Comparison of ENCODE assay signal across 14 cellular contexts in the genomic region with DNA sequence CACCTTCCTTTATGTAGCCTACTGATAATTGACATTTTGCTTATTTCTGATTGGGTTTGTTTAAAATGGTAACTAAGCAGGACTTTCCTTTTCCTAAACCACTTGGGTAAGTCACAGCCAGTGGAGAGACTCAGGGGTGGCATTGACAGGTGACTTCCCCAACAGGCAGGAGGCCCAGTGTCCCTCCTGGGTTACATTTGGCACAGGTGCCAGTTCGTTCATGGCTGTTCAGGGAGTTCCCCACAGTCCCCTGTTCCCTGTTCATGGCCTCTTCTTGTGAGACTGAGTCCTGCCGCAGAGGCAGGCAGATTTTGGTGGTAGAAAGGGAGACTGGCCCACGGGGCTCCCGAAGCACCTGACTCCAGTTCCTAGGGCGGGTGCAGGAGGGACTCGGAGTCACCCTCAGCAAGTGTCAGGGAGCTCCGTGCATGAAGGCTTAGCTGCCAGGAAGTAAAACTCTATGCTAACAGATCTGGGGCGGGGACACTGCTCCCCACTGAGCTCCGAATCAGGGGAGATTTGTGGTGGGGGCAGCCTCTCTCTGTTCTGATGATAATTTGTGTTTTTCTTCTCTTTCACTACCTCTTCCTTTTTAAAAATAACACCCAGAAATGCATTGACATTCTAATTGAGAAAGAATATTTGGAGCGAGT.
DNase-seq lines count a peak whose midpoint lies in the region; ATAC-seq and TF ChIP-seq lines count a peak whose summit lies in the region.
"Had no signal": no experiment of that assay in that cellular context is flagged by ENCODE, and none has a peak within 500 bp of the region (broad histone marks: within the 10 kb centered on the region; RNA-seq: fewer than 3 reads in every experiment).

No MANE protein-coding gene starts in this region.

- peaks cover 36% of the 10 kb centered on the region for H3K36me3 ChIP-seq in cardiac muscle cell
- H3K36me3 ChIP-seq in iPS-20b (ENCODE audit: insufficient read depth, low read depth, low read length): peaks cover 69% of the 10 kb centered on the region
- peaks cover 77% of the 10 kb centered on the region for H3K36me3 ChIP-seq in lower lobe of right lung

- no peak for ATAC-seq in stimulated activated naive B cell treated with anti-CD40 and anti-IgM and Interleukin-4, amounts not matched to agents 10 μg/mL and 1 μg/mL and 100 μg/mL, for 72 hours (replicated peaks)
- ATAC-seq in lower lobe of right lung: no peak

- peaks cover 16% of the 10 kb centered on the region for H3K4me1 ChIP-seq in cardiac muscle cell (ENCODE audit: low read depth)
- H3K4me1 ChIP-seq in iPS-20b (ENCODE audit: insufficient read depth, low read length): peaks cover 11% of the 10 kb centered on the region
- H3K4me1 ChIP-seq in lower lobe of right lung: no peaks in the 10 kb centered on the region

- no peaks in the 10 kb centered on the region for H3K9me3 Mint-ChIP-seq in stimulated activated naive B cell treated with anti-CD40 and anti-IgM and Interleukin-4, amounts not matched to agents 10 μg/mL and 1 μg/mL and 100 μg/mL, for 72 hours

- TF ChIP-seq CTCF in cardiac muscle cell (IDR thresholded peaks at IDR 0.05; ENCODE audit: low read depth, low read length) (no peak), RWPE1 (conservative IDR thresholded peaks at IDR 0.05; ENCODE audit: low read depth) (no peak), lower lobe of right lung (IDR thresholded peaks at IDR 0.05) (no peak)

- H3K4me1 Mint-ChIP-seq in stimulated activated naive B cell treated with anti-CD40 and anti-IgM and Interleukin-4, amounts not matched to agents 10 μg/mL and 1 μg/mL and 100 μg/mL, for 72 hours: peaks cover 0 to 10% of the 10 kb centered on the region in 2 donors

- H3K27ac ChIP-seq in cardiac muscle cell (peak overlapping the region; percentile 52), RWPE1 (0 out of 2 replicates have a peak overlapping the region, but pooled peaks have one; percentile 15), iPS-20b (ENCODE audit: low read length) (peak overlapping the region; percentile 19), lower lobe of right lung (no peak overlapping the region)

- intact Hi-C loops in cardiac septum (cut with DNase I): no loop called here
- intact Hi-C loops in lower lobe of right lung (cut with DNase I): no loop called here

- H3K9me3 ChIP-seq in cardiac muscle cell (ENCODE audit: low read depth) (no peaks in the 10 kb centered on the region), iPS-20b (ENCODE audit: insufficient read depth, low read depth, low read length) (no peaks in the 10 kb centered on the region), lower lobe of right lung (no peaks in the 10 kb centered on the region)
- H3K9me3 ChIP-seq: HAP-1 had no signal

- peak overlapping the region; percentile 62 for H3K27ac Mint-ChIP-seq in stimulated activated naive B cell treated with anti-CD40 and anti-IgM and Interleukin-4, amounts not matched to agents 10 μg/mL and 1 μg/mL and 100 μg/mL, for 72 hours

- CTCF ChIA-PET in RWPE1 (lab: Yijun Ruan, JAX): interaction anchor here (0.5 kb wide), 1 partner anchor 623 kb away, joined by 4 read pairs; no protein-coding TSS in a partner anchor

- DNase-seq in cardiac muscle cell (ENCODE audit: low read depth in 1 of 2, low spot score in 1 of 2) (no peak), cardiac septum (ENCODE audit: low spot score) (no peak), RWPE1 (ENCODE audit: low spot score) (no peak), NCI-H146 (lab: John Stamatoyannopoulos, UW) (no peak), lower lobe of right lung (no peak), DMS53 treated with DMSO at 0.1 percent for 48 hours (lab: John Stamatoyannopoulos, UW; ENCODE audit: unreplicated experiment) (no peak)
- no peak for DNase-seq in stimulated activated naive B cell treated with anti-CD40 and anti-IgM and Interleukin-4, amounts not matched to agents 10 μg/mL and 1 μg/mL and 100 μg/mL, for 72 hours
- DNase-seq: IMR-90, NCI-H1417, NCI-H2029 treated with DMSO at 0.1 percent for 48 hours, NCI-H510A treated with DMSO at 0.1 percent for 48 hours, SIG-M5 had no signal

- H3K4me3 ChIP-seq in cardiac muscle cell (no peak overlapping the region), iPS-20b (ENCODE audit: low read length) (peak overlapping the region; percentile 31; the same call in 1 of the 2 replicates), lower lobe of right lung (no peak overlapping the region)
- H3K4me3 ChIP-seq: HAP-1 had no signal

- peak overlapping the region; percentile 32; the same call in 1 of the 2 replicates for H3K9ac ChIP-seq in iPS-20b (ENCODE audit: low read depth, low read length)

- H3K27me3 ChIP-seq in cardiac muscle cell (no peaks in the 10 kb centered on the region), iPS-20b (ENCODE audit: insufficient read depth, low read length) (no peaks in the 10 kb centered on the region), lower lobe of right lung (ENCODE audit: low read depth) (no peaks in the 10 kb centered on the region)

- POLR2A ChIA-PET in RWPE1 (lab: Yijun Ruan, JAX; ENCODE audit: low non-redundant PET): no interaction called here

- no peaks in the 10 kb centered on the region for H3K27me3 Mint-ChIP-seq in stimulated activated naive B cell treated with anti-CD40 and anti-IgM and Interleukin-4, amounts not matched to agents 10 μg/mL and 1 μg/mL and 100 μg/mL, for 72 hours

- peaks cover 50 to 74% of the 10 kb centered on the region in 2 donors for H3K36me3 Mint-ChIP-seq in stimulated activated naive B cell treated with anti-CD40 and anti-IgM and Interleukin-4, amounts not matched to agents 10 μg/mL and 1 μg/mL and 100 μg/mL, for 72 hours

- no peak overlapping the region for H3K4me3 Mint-ChIP-seq in stimulated activated naive B cell treated with anti-CD40 and anti-IgM and Interleukin-4, amounts not matched to agents 10 μg/mL and 1 μg/mL and 100 μg/mL, for 72 hours
